17 cellular contexts compared by ENCODE assay signal in the genomic region with DNA sequence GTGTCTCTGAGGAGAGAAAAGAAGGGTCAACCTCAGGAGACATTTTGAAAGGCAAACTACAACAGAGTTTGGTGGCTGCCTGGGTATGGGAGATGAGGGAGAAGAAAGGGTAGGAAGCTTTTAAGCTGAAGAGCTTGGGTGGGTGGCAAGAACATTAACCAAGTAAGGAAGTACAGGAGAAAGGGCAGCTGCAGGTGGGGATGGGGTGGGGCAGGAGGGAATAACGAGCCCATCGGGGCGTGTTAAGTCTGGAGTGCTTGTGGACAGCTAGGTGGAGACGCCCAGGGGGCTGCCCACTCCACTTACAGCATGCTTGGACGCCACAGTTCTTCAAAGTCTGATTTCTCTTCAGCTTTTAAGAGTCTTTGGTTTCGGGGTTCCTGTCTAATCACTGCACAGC.
"Had no signal": no experiment of that assay in that cellular context is flagged by ENCODE, and none has a peak within 500 bp of the region (broad histone marks: within the 10 kb centered on the region; RNA-seq: fewer than 3 reads in every experiment).

No MANE protein-coding gene starts in this region.

- DNase-seq: activated CD4-positive, alpha-beta T cell treated with anti-CD3 and anti-CD28 coated beads for 1 hour; activated CD4-positive, alpha-beta T cell treated with anti-CD3 and anti-CD28 coated beads, Interleukin-2, amount 50 U/mL, for 48 hours; activated CD8-positive, alpha-beta memory T cell treated with anti-CD3 and anti-CD28 coated beads, Interleukin-2, amount 10 ng/mL, durations not matched to agents 7 days and 5 days; activated effector memory CD4-positive, alpha-beta T cell treated with Interleukin-2 at 50 U/mL for 16 hours; amniotic stem cell; body of pancreas; hypothalamus; kidney; midbrain; ovary; right lobe of liver; small intestine; stimulated activated CD4-positive, alpha-beta T cell treated with anti-CD3 and anti-CD28 coated beads, Interleukin-4, amount 100 ng/mL, for 24 hours; stimulated activated naive B cell treated with anti-CD40 and anti-IgM and Interleukin-4, amounts not matched to agents 10 μg/mL and 1 μg/mL and 100 μg/mL, for 72 hours; WERI-Rb-1 had no signal

- ATAC-seq: activated CD8-positive, alpha-beta memory T cell treated with anti-CD3 and anti-CD28 coated beads, Interleukin-2, amount 10 ng/mL, durations not matched to agents 7 days and 5 days; body of pancreas; left lobe of liver; right lobe of liver; stimulated activated naive B cell treated with anti-CD40 and anti-IgM and Interleukin-4, amounts not matched to agents 10 μg/mL and 1 μg/mL and 100 μg/mL, for 72 hours had no signal

- H3K9me3 ChIP-seq: body of pancreas, ovary, right lobe of liver had no signal

- H3K36me3 ChIP-seq: ovary had no signal

- H3K9me3 Mint-ChIP-seq: activated naive CD4-positive, alpha-beta T cell treated with anti-CD3 and anti-CD28 coated beads, Interleukin-2, amount 50 U/mL, for 24 hours; stimulated activated naive B cell treated with anti-CD40 and anti-IgM and Interleukin-4, amounts not matched to agents 10 μg/mL and 1 μg/mL and 100 μg/mL, for 72 hours had no signal

- H3K4me1 ChIP-seq: right lobe of liver had no signal

- H3K27ac ChIP-seq: body of pancreas, ovary, right lobe of liver, WERI-Rb-1 had no signal

- H3K27me3 ChIP-seq: body of pancreas, ovary, right lobe of liver had no signal

- H3K4me3 ChIP-seq: body of pancreas, ovary, right lobe of liver had no signal

- H3K4me3 Mint-ChIP-seq: activated CD8-positive, alpha-beta memory T cell treated with anti-CD3 and anti-CD28 coated beads, Interleukin-2, amount 10 ng/mL, durations not matched to agents 7 days and 5 days; activated naive CD4-positive, alpha-beta T cell treated with anti-CD3 and anti-CD28 coated beads, Interleukin-2, amount 50 U/mL, for 24 hours; stimulated activated naive B cell treated with anti-CD40 and anti-IgM and Interleukin-4, amounts not matched to agents 10 μg/mL and 1 μg/mL and 100 μg/mL, for 72 hours had no signal

- H3K27me3 Mint-ChIP-seq: activated CD8-positive, alpha-beta memory T cell treated with anti-CD3 and anti-CD28 coated beads, Interleukin-2, amount 10 ng/mL, durations not matched to agents 7 days and 5 days; activated naive CD4-positive, alpha-beta T cell treated with anti-CD3 and anti-CD28 coated beads, Interleukin-2, amount 50 U/mL, for 24 hours; stimulated activated naive B cell treated with anti-CD40 and anti-IgM and Interleukin-4, amounts not matched to agents 10 μg/mL and 1 μg/mL and 100 μg/mL, for 72 hours had no signal
